ENCODE assay signal across 9 cellular contexts in genomic region chr12:84842406-84843013, GRCh38.
A peak's percentile ranks its signal among the peaks of the same experiment; 100 is the strongest.
DNase-seq lines count a peak whose midpoint lies in the region; TF ChIP-seq lines count a peak whose summit lies in the region.
"Had no signal": no experiment of that assay in that cellular context is flagged by ENCODE, and none has a peak within 500 bp of the region (broad histone marks: within the 10 kb centered on the region; RNA-seq: fewer than 3 reads in every experiment).

No MANE protein-coding gene starts in this region.

- no peak overlapping the region for H3K27ac ChIP-seq in stomach
- H3K27ac ChIP-seq: BLaER1 treated with 17β-estradiol and CSF1 and Interleukin-3, amounts not matched to agents 10 nM and 100 nM had no signal

- H3K27me3 ChIP-seq in stomach = no peaks in the 10 kb centered on the region
- H3K27me3 ChIP-seq: BLaER1 treated with 17β-estradiol and CSF1 and Interleukin-3, amounts not matched to agents 10 nM and 100 nM had no signal

- no peak overlapping the region for H3K4me3 ChIP-seq in fibroblast of villous mesenchyme (ENCODE audit: low read depth, low read length)
- H3K4me3 ChIP-seq in stomach = no peak overlapping the region
- H3K4me3 ChIP-seq: BLaER1 treated with 17β-estradiol and CSF1 and Interleukin-3, amounts not matched to agents 10 nM and 100 nM had no signal

- peak; percentile 73 for TF ChIP-seq CTCF in fibroblast of villous mesenchyme (IDR thresholded peaks at IDR 0.05; ENCODE audit: insufficient read depth, low read depth, low read length)
- TF ChIP-seq CTCF in stomach (IDR thresholded peaks at IDR 0.05) = peak in 3 of 7 experiments; percentile 31 to 40 (median 33)

- no peaks in the 10 kb centered on the region for H3K4me1 ChIP-seq in stomach
- H3K4me1 ChIP-seq: BLaER1 treated with 17β-estradiol and CSF1 and Interleukin-3, amounts not matched to agents 10 nM and 100 nM had no signal

- DNase-seq in NCI-H2081 (lab: John Stamatoyannopoulos, UW) (peak; percentile 41 to 66), NCI-H2081 treated with DMSO at 0.1 percent for 48 hours (lab: John Stamatoyannopoulos, UW) (no peak), HCEC 1CT (peak; percentile 48), M059J (ENCODE audit: low read depth) (peak; percentile 22), SK-N-DZ (ENCODE audit: low spot score) (peak; percentile 71), fibroblast of villous mesenchyme (ENCODE audit: low read depth) (peak; percentile 48), superior temporal gyrus (ENCODE audit: extremely low spot score) (peak; percentile 71), stomach (no peak)

- TF ChIP-seq POLR2A in stomach (IDR thresholded peaks at IDR 0.05) = no peak

- no peak for TF ChIP-seq EP300 in stomach (IDR thresholded peaks at IDR 0.05)

- no peaks in the 10 kb centered on the region for H3K36me3 ChIP-seq in stomach
- H3K36me3 ChIP-seq: BLaER1 treated with 17β-estradiol and CSF1 and Interleukin-3, amounts not matched to agents 10 nM and 100 nM had no signal

- no peaks in the 10 kb centered on the region for H3K9me3 ChIP-seq in stomach
- H3K9me3 ChIP-seq: BLaER1 treated with 17β-estradiol and CSF1 and Interleukin-3, amounts not matched to agents 10 nM and 100 nM had no signal

- intact Hi-C loops in stomach (cut with DNase I; ENCODE audit: low total_unique reads) = no loop called here

- 90 to 98% (median 94%) methylated on average over 2 of the region's 2 CpGs for WGBS in stomach, 5 donors

Comparison
In these comparisons a context has a peak if more than half of its experiments do, and no peak if none do; other contexts are left out.
1. DNase-seq: peak in NCI-H2081 (2 of 2), HCEC 1CT (single experiment), M059J (single experiment), SK-N-DZ (single experiment), fibroblast of villous mesenchyme (single experiment) and superior temporal gyrus (single experiment); none in NCI-H2081 treated with DMSO at 0.1 percent for 48 hours (single experiment) and stomach (single experiment).